In genomic region chr9:134726722-134727034, GRCh38 we compare ENCODE assay signal across 35 cellular contexts.
"Had no signal": no experiment of that assay in that cellular context is flagged by ENCODE, and none has a peak within 500 bp of the region (broad histone marks: within the 10 kb centered on the region; RNA-seq: fewer than 3 reads in every experiment).

No MANE protein-coding gene starts in this region.

- H3K4me3 Mint-ChIP-seq: activated CD4-positive, alpha-beta memory T cell treated with anti-CD3 and anti-CD28 coated beads for 36 hours; activated CD4-positive, alpha-beta T cell treated with anti-CD3 and anti-CD28 coated beads for 36 hours; activated CD4-positive, alpha-beta T cell treated with anti-CD3 and anti-CD28 coated beads, Interleukin-2, amount 10 ng/mL, durations not matched to agents 24 days and 14 days; activated CD8-positive, alpha-beta memory T cell treated with anti-CD3 and anti-CD28 coated beads, Interleukin-2, amount 10 ng/mL, durations not matched to agents 7 days and 5 days; activated CD8-positive, alpha-beta T cell treated with anti-CD3 and anti-CD28 coated beads, Interleukin-2, amount 10 ng/mL, durations not matched to agents 7 days and 5 days; activated naive CD4-positive, alpha-beta T cell treated with anti-CD3 and anti-CD28 coated beads for 36 hours; activated naive CD4-positive, alpha-beta T cell treated with anti-CD3 and anti-CD28 coated beads, Interleukin-2, amount 50 U/mL, for 24 hours; activated naive CD8-positive, alpha-beta T cell treated with anti-CD3 and anti-CD28 coated beads for 36 hours; activated naive CD8-positive, alpha-beta T cell treated with anti-CD3 and anti-CD28 coated beads, Interleukin-2, amount 50 U/mL, for 24 hours; activated T-helper 1 cell treated with anti-CD3 and anti-CD28 coated beads, Interleukin-12 subunit alpha, Interleukin-12 subunit beta, Interleukin-2, Interleukin-4 antibody, amounts not matched to agents 30 ng/mL and 10 ng/mL and 1 ng/mL, durations not matched to agents 14 hours and 24 hours and 36 hours; brain; central memory CD8-positive, alpha-beta T cell; dendritic cell treated with granulocyte-macrophage colony-stimulating factor and Interleukin-4, amounts not matched to agents 40 ng/mL and 50 ng/mL, for 4 days; endodermal cell; T-helper 1 cell treated with Interleukin-12 subunit alpha and Interleukin-12 subunit beta and Interleukin-4 antibody, amounts not matched to agents 30 μg/mL and 1 μg/mL, for 36 hours had no signal

- H3K36me3 ChIP-seq: breast epithelium, cardiac muscle cell had no signal

- H3K9me3 Mint-ChIP-seq: activated CD4-positive, alpha-beta memory T cell treated with anti-CD3 and anti-CD28 coated beads for 36 hours; activated naive CD4-positive, alpha-beta T cell treated with anti-CD3 and anti-CD28 coated beads for 36 hours; activated naive CD4-positive, alpha-beta T cell treated with anti-CD3 and anti-CD28 coated beads, Interleukin-2, amount 50 U/mL, for 24 hours; activated naive CD8-positive, alpha-beta T cell treated with anti-CD3 and anti-CD28 coated beads for 36 hours; activated naive CD8-positive, alpha-beta T cell treated with anti-CD3 and anti-CD28 coated beads, Interleukin-2, amount 50 U/mL, for 24 hours; activated T-helper 1 cell treated with anti-CD3 and anti-CD28 coated beads, Interleukin-12 subunit alpha, Interleukin-12 subunit beta, Interleukin-2, Interleukin-4 antibody, amounts not matched to agents 30 ng/mL and 10 ng/mL and 1 ng/mL, durations not matched to agents 14 hours and 24 hours and 36 hours; central memory CD8-positive, alpha-beta T cell; endodermal cell; T-helper 1 cell treated with Interleukin-12 subunit alpha and Interleukin-12 subunit beta and Interleukin-4 antibody, amounts not matched to agents 30 μg/mL and 1 μg/mL, for 36 hours had no signal

- H3K27me3 ChIP-seq: adrenal gland, ascending aorta, breast epithelium, cardiac muscle cell had no signal

- ATAC-seq: activated CD4-positive, alpha-beta T cell treated with anti-CD3 and anti-CD28 coated beads for 36 hours; activated CD8-positive, alpha-beta memory T cell treated with anti-CD3 and anti-CD28 coated beads, Interleukin-2, amount 10 ng/mL, durations not matched to agents 7 days and 5 days; activated CD8-positive, alpha-beta T cell treated with anti-CD3 and anti-CD28 coated beads, Interleukin-2, amount 10 ng/mL, durations not matched to agents 7 days and 5 days; activated naive CD8-positive, alpha-beta T cell treated with anti-CD3 and anti-CD28 coated beads, Interleukin-2, amount 50 U/mL, for 24 hours; esophagus mucosa had no signal

- H3K4me1 Mint-ChIP-seq: activated naive CD8-positive, alpha-beta T cell treated with anti-CD3 and anti-CD28 coated beads, Interleukin-2, amount 50 U/mL, for 24 hours; central memory CD8-positive, alpha-beta T cell; endodermal cell had no signal

- H3K27ac ChIP-seq: adrenal gland, ascending aorta, breast epithelium, cardiac muscle cell, coronary artery, dorsolateral prefrontal cortex had no signal

- H3K36me3 Mint-ChIP-seq: activated CD4-positive, alpha-beta memory T cell treated with anti-CD3 and anti-CD28 coated beads for 36 hours; activated CD8-positive, alpha-beta memory T cell treated with anti-CD3 and anti-CD28 coated beads, Interleukin-2, amount 10 ng/mL, durations not matched to agents 7 days and 5 days; activated naive CD4-positive, alpha-beta T cell treated with anti-CD3 and anti-CD28 coated beads, Interleukin-2, amount 50 U/mL, for 24 hours; activated naive CD8-positive, alpha-beta T cell treated with anti-CD3 and anti-CD28 coated beads for 36 hours had no signal

- FAIRE-seq: frontal cortex had no signal

- DNase-seq: activated CD4-positive, alpha-beta memory T cell treated with anti-CD3 and anti-CD28 coated beads for 36 hours; activated CD4-positive, alpha-beta T cell treated with anti-CD3 and anti-CD28 coated beads for 36 hours; activated CD4-positive, alpha-beta T cell treated with anti-CD3 and anti-CD28 coated beads, Interleukin-2, amount 10 ng/mL, durations not matched to agents 24 days and 14 days; activated CD4-positive, CD25-positive, alpha-beta regulatory T cell; activated CD4-positive, CD25-positive, alpha-beta regulatory T cell treated with anti-CD3 and anti-CD28 coated beads, Interleukin-2, amount 50 U/mL, for 72 hours; activated CD8-positive, alpha-beta memory T cell treated with anti-CD3 and anti-CD28 coated beads, Interleukin-2, amount 10 ng/mL, durations not matched to agents 7 days and 5 days; activated CD8-positive, alpha-beta memory T cell treated with anti-CD3 and anti-CD28 coated beads, Interleukin-2, amount 50 U/mL, for 4 hours; activated CD8-positive, alpha-beta T cell treated with anti-CD3 and anti-CD28 coated beads, Interleukin-2, amount 10 ng/mL, durations not matched to agents 7 days and 5 days; activated effector memory CD4-positive, alpha-beta T cell treated with anti-CD3 and anti-CD28 coated beads, Interleukin-2, amount 50 U/mL, for 16 hours; activated naive CD4-positive, alpha-beta T cell treated with anti-CD3 and anti-CD28 coated beads for 36 hours; activated naive CD8-positive, alpha-beta T cell treated with anti-CD3 and anti-CD28 coated beads for 36 hours; activated naive CD8-positive, alpha-beta T cell treated with anti-CD3 and anti-CD28 coated beads, Interleukin-2, amount 50 U/mL, for 24 hours; activated T-cell treated with anti-CD3 and anti-CD28 coated beads, Interleukin-2, amount 50 U/mL, for 1 hour; activated T-cell treated with anti-CD3 and anti-CD28 coated beads, Interleukin-2, amount 50 U/mL, for 48 hours; adrenal gland; amygdala; dorsolateral prefrontal cortex; effector memory CD4-positive, alpha-beta T cell; endodermal cell; foreskin fibroblast; head of caudate nucleus; T1000 had no signal

- H3K4me1 ChIP-seq: adrenal gland, ascending aorta, breast epithelium had no signal

- H3K4me3 ChIP-seq: adrenal gland, ascending aorta, breast epithelium, cardiac muscle cell, coronary artery, dorsolateral prefrontal cortex had no signal

- H3K9me3 ChIP-seq: adrenal gland, ascending aorta, breast epithelium had no signal

- H3K27ac Mint-ChIP-seq: activated CD4-positive, alpha-beta memory T cell treated with anti-CD3 and anti-CD28 coated beads for 36 hours; activated CD4-positive, alpha-beta T cell treated with anti-CD3 and anti-CD28 coated beads for 36 hours; activated CD4-positive, alpha-beta T cell treated with anti-CD3 and anti-CD28 coated beads, Interleukin-2, amount 10 ng/mL, durations not matched to agents 24 days and 14 days; activated CD8-positive, alpha-beta memory T cell treated with anti-CD3 and anti-CD28 coated beads, Interleukin-2, amount 10 ng/mL, durations not matched to agents 7 days and 5 days; activated CD8-positive, alpha-beta T cell treated with anti-CD3 and anti-CD28 coated beads, Interleukin-2, amount 10 ng/mL, durations not matched to agents 7 days and 5 days; activated naive CD4-positive, alpha-beta T cell treated with anti-CD3 and anti-CD28 coated beads for 36 hours; activated naive CD4-positive, alpha-beta T cell treated with anti-CD3 and anti-CD28 coated beads, Interleukin-2, amount 50 U/mL, for 24 hours; activated naive CD8-positive, alpha-beta T cell treated with anti-CD3 and anti-CD28 coated beads for 36 hours; activated naive CD8-positive, alpha-beta T cell treated with anti-CD3 and anti-CD28 coated beads, Interleukin-2, amount 50 U/mL, for 24 hours; activated T-helper 1 cell treated with anti-CD3 and anti-CD28 coated beads, Interleukin-12 subunit alpha, Interleukin-12 subunit beta, Interleukin-2, Interleukin-4 antibody, amounts not matched to agents 30 ng/mL and 10 ng/mL and 1 ng/mL, durations not matched to agents 14 hours and 24 hours and 36 hours; activated T-helper 2 cell treated with anti-CD3 and anti-CD28 coated beads, Interferon-gamma antibody, Interleukin-2, Interleukin-4, amounts not matched to agents 10 μg/mL and 5 μg/mL and 100 μg/mL, durations not matched to agents 14 hours and 24 hours and 36 hours; brain; dendritic cell treated with granulocyte-macrophage colony-stimulating factor and Interleukin-4, amounts not matched to agents 40 ng/mL and 50 ng/mL, for 4 days; endodermal cell; T-helper 1 cell treated with Interleukin-12 subunit alpha and Interleukin-12 subunit beta and Interleukin-4 antibody, amounts not matched to agents 30 μg/mL and 1 μg/mL, for 36 hours had no signal
